In the genomic region with DNA sequence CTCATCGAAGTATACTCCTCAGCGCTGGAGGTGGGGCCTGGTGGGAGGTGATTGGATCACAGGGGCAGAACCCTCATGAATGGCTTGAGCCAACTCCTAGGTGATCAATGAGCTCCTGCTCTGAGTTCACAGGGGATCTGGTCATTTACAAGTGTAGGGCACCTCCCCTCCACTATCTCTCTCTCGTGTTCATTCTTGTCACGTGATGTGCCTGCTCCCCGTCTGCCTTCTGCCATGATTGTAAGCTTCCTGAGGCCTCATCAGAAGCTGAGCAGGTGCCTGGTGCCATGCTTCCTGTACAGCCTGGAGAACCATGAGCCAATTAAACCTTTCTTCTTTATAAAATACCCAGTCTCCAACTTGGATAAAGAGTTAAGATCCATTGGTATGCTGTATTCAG, we compare ENCODE assay signal across 21 cellular contexts.
"Had no signal": no experiment of that assay in that cellular context is flagged by ENCODE, and none has a peak within 500 bp of the region (broad histone marks: within the 10 kb centered on the region; RNA-seq: fewer than 3 reads in every experiment).

No MANE protein-coding gene starts in this region.

- H3K36me3 ChIP-seq: esophagus muscularis mucosa, gastroesophageal sphincter, heart right ventricle, left lung, lower lobe of right lung had no signal

- ATAC-seq: foreskin keratinocyte, gastroesophageal sphincter, heart right ventricle, left cardiac atrium, left lung, left ventricle myocardium superior, lower lobe of right lung had no signal

- H3K27ac ChIP-seq: coronary artery, dorsolateral prefrontal cortex, esophagus muscularis mucosa, foreskin keratinocyte, gastroesophageal sphincter, heart right ventricle, left lung, lower lobe of right lung had no signal

- H3K4me1 ChIP-seq: esophagus muscularis mucosa, foreskin keratinocyte, gastroesophageal sphincter, heart right ventricle, left lung, lower lobe of right lung had no signal

- H3K9me3 ChIP-seq: esophagus muscularis mucosa, lower lobe of right lung had no signal

- DNase-seq: dermis blood vessel endothelial cell; dorsolateral prefrontal cortex; effector CD4-positive, alpha-beta T cell; effector memory CD4-positive, alpha-beta T cell; foreskin keratinocyte; heart right ventricle; hippocampal formation; left cardiac atrium; left lung; left ventricle myocardium superior; lower lobe of right lung; mesendoderm; midbrain had no signal

- H3K27me3 ChIP-seq: dorsolateral prefrontal cortex, foreskin keratinocyte, gastroesophageal sphincter, heart right ventricle, left lung had no signal

- FAIRE-seq: colon, endothelial cell of umbilical vein, frontal cortex, islet of Langerhans, keratinocyte had no signal

- H3K4me3 ChIP-seq: coronary artery, dorsolateral prefrontal cortex, esophagus muscularis mucosa, gastroesophageal sphincter, heart right ventricle, left lung, lower lobe of right lung had no signal
